Comparison of ENCODE assay signal across 3 cellular contexts in the genomic region with DNA sequence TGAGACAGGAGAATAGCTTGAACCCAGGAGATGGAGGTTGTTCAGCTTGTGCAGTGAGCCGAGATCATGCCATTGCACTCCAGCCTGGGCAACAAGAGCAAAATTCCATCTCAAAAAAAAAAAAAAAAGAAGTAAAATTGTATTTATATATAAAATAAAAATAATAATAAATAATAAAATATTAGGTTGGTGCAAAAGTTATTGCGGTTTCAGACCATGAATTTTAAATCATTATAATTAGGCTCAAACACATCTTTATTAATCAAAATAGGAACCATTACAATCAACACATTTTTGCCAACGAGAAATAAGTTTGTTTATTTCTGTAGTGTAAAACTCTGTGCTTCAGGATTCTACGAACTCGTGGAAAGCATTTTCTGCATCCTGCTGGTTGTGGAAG. TPM values are rescaled to one million over a fixed set of nuclear protein-coding genes. Genes with fewer than 3 reads are reported as not detected.
DNase-seq lines count a peak whose midpoint lies in the region; ATAC-seq, FAIRE-seq and TF ChIP-seq lines count a peak whose summit lies in the region.
"Not testable (repeated sequence)": the region's sequence is repeated elsewhere in the genome, so short reads cannot be mapped to it uniquely, and the experiment has no call there.

No MANE protein-coding gene starts in this region.

- not testable (repeated sequence) for DNase-seq in WTC11 (ENCODE audit: low spot score); kidney; HepG2 (ENCODE audit: low spot score)

- H3K36me3 Mint-ChIP-seq in WTC11 = not testable (repeated sequence)

- not testable (repeated sequence) for H3K27ac Mint-ChIP-seq in WTC11

- 44% methylated on average over 5 of the region's 5 CpGs for WGBS in HepG2 (ENCODE audit: low lambda C conversion rate)

- not testable (repeated sequence) for H3K27ac ChIP-seq in kidney (ENCODE audit: low read depth in 2 of 2, low read length in 2 of 2); HepG2 (ENCODE audit: extremely low read length, insufficient read depth, low read length)

- not testable (repeated sequence) for H3K4me3 ChIP-seq in kidney (ENCODE audit: low read length in 2 of 2); HepG2 (replicated peaks in 1 of 3; ENCODE audit: insufficient read depth in 1 of 3, low read depth in 2 of 3, low read length in 3 of 3)

- POLR2A ChIA-PET in WTC11 (lab: Charles Lee); HepG2 (lab: Yijun Ruan, JAX): not testable (repeated sequence)

- H3K4me3 Mint-ChIP-seq in WTC11 = not testable (repeated sequence)

- H3K9ac ChIP-seq in kidney (ENCODE audit: low read length in 2 of 2); HepG2 (ENCODE audit: insufficient read depth, low read depth, low read length): not testable (repeated sequence)

- BruUV-seq in HepG2 (replicated peaks; lab: Mats Ljungman, UMichigan) = not testable (repeated sequence)

- H3K27me3 Mint-ChIP-seq in WTC11 (ENCODE audit: low read depth) = not testable (repeated sequence)

- H3K9me3 ChIP-seq in kidney (ENCODE audit: control insufficient read depth in 1 of 2, low read length in 2 of 2); HepG2 (ENCODE audit: low read length): not testable (repeated sequence)

- TF ChIP-seq CTCF in WTC11 (IDR thresholded peaks at IDR 0.05); kidney (IDR thresholded peaks at IDR 0.05; ENCODE audit: borderline replicate concordance, extremely low read depth, insufficient read depth); HepG2 (CRISPR knock-in tag; IDR thresholded peaks at IDR 0.05): not testable (repeated sequence)

- not testable (repeated sequence) for ATAC-seq in WTC11, HepG2

- H3K4me1 Mint-ChIP-seq in WTC11 = not testable (repeated sequence)

- not testable (repeated sequence) for TF ChIP-seq POLR2A in HepG2 (IDR thresholded peaks at IDR 0.05; ENCODE audit: insufficient read depth in 1 of 2, low read depth in 2 of 2, low read length in 2 of 2)

- FAIRE-seq in kidney (lab: Jason Lieb, UNC) = peak; percentile 6
- not testable (repeated sequence) for FAIRE-seq in HepG2 (lab: Jason Lieb, UNC)

- intact Hi-C loops in kidney (cut with DNase I); HepG2 (cut with micrococcal nuclease; ENCODE audit: unreplicated experiment): not testable (repeated sequence)

- not testable (repeated sequence) for H3K27me3 ChIP-seq in HepG2 (ENCODE audit: control insufficient read depth in 1 of 2, insufficient read depth in 2 of 2, low read length in 2 of 2)

- not testable (repeated sequence) for H4K20me1 ChIP-seq in HepG2 (ENCODE audit: insufficient read depth, low read length)

- CTCF ChIA-PET in WTC11 (lab: Charles Lee); HepG2 (lab: Yijun Ruan, JAX; ENCODE audit: low intra/inter-chr PET ratio, low total read pairs): not testable (repeated sequence)

- TF ChIP-seq EP300 in HepG2 (IDR thresholded peaks at IDR 0.05; ENCODE audit: low read depth in 2 of 2, low read length in 2 of 2); HepG2 (CRISPR knock-in tag; IDR thresholded peaks at IDR 0.05; ENCODE audit: borderline replicate concordance): not testable (repeated sequence)

- H3K79me2 ChIP-seq in HepG2 (ENCODE audit: insufficient read depth, low read length) = not testable (repeated sequence)

- H2AFZ ChIP-seq in HepG2 (ENCODE audit: low read length) = not testable (repeated sequence)

- H3K4me2 ChIP-seq in HepG2 (ENCODE audit: low read depth, low read length) = not testable (repeated sequence)

- H3K4me1 ChIP-seq in kidney (ENCODE audit: control insufficient read depth in 1 of 2, insufficient read depth in 1 of 2, low read depth in 1 of 2, low read length in 2 of 2); HepG2 (ENCODE audit: insufficient read depth, low read length): not testable (repeated sequence)

- TF ChIP-seq RAD21 in HepG2 (CRISPR knock-in tag; IDR thresholded peaks at IDR 0.05) = not testable (repeated sequence)

- not testable (repeated sequence) for H3K36me3 ChIP-seq in kidney (ENCODE audit: control insufficient read depth in 1 of 2, insufficient read depth in 2 of 2, low read length in 2 of 2); HepG2 (replicated peaks in 1 of 2; ENCODE audit: control insufficient read depth in 1 of 2, insufficient read depth in 2 of 2, low read length in 2 of 2)

- H3K9me3 Mint-ChIP-seq in WTC11 = not testable (repeated sequence)

- in situ Hi-C loops in HepG2 (cut with HindIII; ENCODE audit: extremely low pct_ligation_motif_present, low pct_unique_long_range_greater_than_20kb) = not testable (repeated sequence)

TF ChIP-seq in WTC11, 78 proteins besides CTCF, POLR2A, EP300 and RAD21:
- TF ChIP-seq HMGA2 (CRISPR knock-in tag; IDR thresholded peaks at IDR 0.05) = peak; percentile 73

RNA-seq across cellular contexts. Expression of a gene that starts 18.1 kb away (rescaled TPM):
- 22.0 to 25.1 TPM (median 22.5 TPM) in 3 replicates for total RNA-seq in WTC11 (2021)
- 29.8 TPM for total RNA-seq in kidney
- 19.3 TPM for polyA plus RNA-seq in kidney (ENCODE audit: insufficient read depth, low read depth, low replicate concordance)
- total RNA-seq in HepG2 (2016; rRNA removed; fragmentation: Illumina TruSeq; extraction: Trizol) = 2.7 and 2.9 TPM in 2 replicates
- total RNA-seq in HepG2 (2016; cell fraction: cytosol; rRNA removed; fragmentation: Illumina TruSeq; extraction: Trizol; ENCODE audit: low read depth) = 1.8 and 2.1 TPM in 2 replicates
- 1.6 and 2.5 TPM in 2 replicates for total RNA-seq in HepG2 (2016; cell fraction: insoluble cytoplasmic fraction; rRNA removed; fragmentation: Illumina TruSeq; extraction: Trizol)
- total RNA-seq in HepG2 (2016; cell fraction: membrane; rRNA removed; fragmentation: Illumina TruSeq; extraction: Trizol) = 3.1 and 3.8 TPM in 2 replicates
- total RNA-seq in HepG2 (2016; cell fraction: nucleus; rRNA removed; fragmentation: Illumina TruSeq; extraction: Trizol) = 3.9 and 5.2 TPM in 2 replicates
- polyA plus RNA-seq in HepG2 (2011; rRNA removed) = 1.4 and 1.7 TPM in 2 replicates
- polyA plus RNA-seq in HepG2 (2011; cell fraction: cytosol; rRNA removed) = 1.0 and 2.7 TPM in 2 replicates
- polyA plus RNA-seq in HepG2 (2011; cell fraction: nucleus; rRNA removed) = 5.0 and 5.3 TPM in 2 replicates
- 4.8 and 6.7 TPM in 2 replicates for polyA plus RNA-seq in HepG2 (2012)
- polyA plus RNA-seq in HepG2 (2016; cell fraction: cytosol; fragmentation: Illumina TruSeq; extraction: Trizol; ENCODE audit: low read depth) = 0.97 and 1.3 TPM in 2 replicates
- polyA plus RNA-seq in HepG2 (2016; cell fraction: insoluble cytoplasmic fraction; fragmentation: Illumina TruSeq; extraction: Trizol; ENCODE audit: low read depth) = 2.6 and 5.0 TPM in 2 replicates
- 2.2 and 2.7 TPM in 2 replicates for polyA plus RNA-seq in HepG2 (2016; cell fraction: membrane; fragmentation: Illumina TruSeq; extraction: Trizol; ENCODE audit: low read depth)
- polyA plus RNA-seq in HepG2 (2016; cell fraction: nucleus; fragmentation: Illumina TruSeq; extraction: Trizol; ENCODE audit: insufficient read depth, low read depth) = 11.1 and 12.2 TPM in 2 replicates
- 5.1 and 11.1 TPM in 2 replicates for polyA minus RNA-seq in HepG2 (2011; rRNA and poly(A)+ RNA removed; ENCODE audit: low replicate concordance)
- polyA minus RNA-seq in HepG2 (2011; cell fraction: cytosol; rRNA and poly(A)+ RNA removed) = 1.7 and 4.4 TPM in 2 replicates
- polyA minus RNA-seq in HepG2 (2011; cell fraction: nucleus; rRNA and poly(A)+ RNA removed) = 3.1 and 3.2 TPM in 2 replicates
